In genomic region chr2:174259981-174260380, GRCh38 we compare ENCODE assay signal across 12 cellular contexts. TPM values are rescaled to one million over a fixed set of nuclear protein-coding genes. Genes with fewer than 3 reads are reported as not detected.
A peak's percentile ranks its signal among the peaks of the same experiment; 100 is the strongest.
DNase-seq lines count a peak whose midpoint lies in the region; ATAC-seq, FAIRE-seq and TF ChIP-seq lines count a peak whose summit lies in the region.
"Had no signal": no experiment of that assay in that cellular context is flagged by ENCODE, and none has a peak within 500 bp of the region (broad histone marks: within the 10 kb centered on the region; RNA-seq: fewer than 3 reads in every experiment).

No MANE protein-coding gene starts in this region.

- ATAC-seq in K562 (no peak), right lobe of liver (peak; percentile 31 to 69 (median 58)), HG03457 (IDR thresholded peaks at IDR 0.05; ENCODE audit: unreplicated experiment) (no peak)

- in situ Hi-C loops in K562 (cut with MboI): no loop called here

- H3K9ac ChIP-seq in K562 (ENCODE audit: insufficient read depth in 1 of 2, low read depth in 2 of 2, low read length in 2 of 2): no peak overlapping the region

- WGBS in K562 (ENCODE audit: insufficient coverage, low coverage, missing lambda C conversion rate): 0% methylated on average over 1 of the region's 1 CpG
- WGBS in right lobe of liver (ENCODE audit: insufficient coverage, low coverage, low lambda C conversion rate, missing lambda C conversion rate): 4% methylated on average over 1 of the region's 1 CpG

- DNase-seq in ELR (ENCODE audit: low read depth) (peak; percentile 46), LHCN-M2 (ENCODE audit: low read depth) (peak; percentile 68), K562 (ENCODE audit: extremely low read depth in 1 of 4, low spot score in 3 of 4) (no peak), right lobe of liver (no peak), nucleus accumbens (lab: John Stamatoyannopoulos, UW) (no peak), pons (ENCODE audit: low spot score) (no peak), frontal cortex (ENCODE audit: low spot score in 2 of 2) (no peak)
- DNase-seq: activated CD4-positive, alpha-beta memory T cell treated with anti-CD3 and anti-CD28 coated beads, Interleukin-2, amount 10 ng/mL, durations not matched to agents 7 days and 5 days; NCI-H2107; stimulated activated CD8-positive, alpha-beta memory T cell treated with anti-CD3 and anti-CD28 coated beads, Interleukin-4, amount 100 ng/mL, for 48 hours had no signal

- H3K9me1 ChIP-seq in K562 (ENCODE audit: control insufficient read depth, insufficient read depth, low read length): no peaks in the 10 kb centered on the region

- POLR2A ChIA-PET in K562 (lab: Yijun Ruan, JAX): interaction anchor here (1.2 kb wide), 1 partner anchor 12 kb away, joined by 10 read pairs; the partner anchor contains the start of gene OLA1

- H3K4me2 ChIP-seq in K562 (ENCODE audit: insufficient read depth, low read length): no peak overlapping the region

- H3K9me3 ChIP-seq in K562 (replicated peaks; ENCODE audit: control insufficient read depth, insufficient read depth, low read depth, low read length): no peaks in the 10 kb centered on the region
- no peaks in the 10 kb centered on the region for H3K9me3 ChIP-seq in right lobe of liver
- H3K9me3 ChIP-seq: HAP-1 had no signal

- intact Hi-C loops in K562 (cut with micrococcal nuclease) (no loop called here), right lobe of liver (cut with DNase I) (no loop called here)

- TF ChIP-seq EP300 in K562 (IDR thresholded peaks at IDR 0.05; ENCODE audit: low read length): no peak

- no peaks in the 10 kb centered on the region for H3K4me1 ChIP-seq in K562 (replicated peaks in 1 of 2; ENCODE audit: control insufficient read depth in 2 of 2, insufficient read depth in 2 of 2, low read length in 2 of 2)
- no peaks in the 10 kb centered on the region for H3K4me1 ChIP-seq in right lobe of liver
- H3K4me1 ChIP-seq: HAP-1 had no signal

- TF ChIP-seq CTCF in K562 (IDR thresholded peaks at IDR 0.05 in 2 of 3, conservative IDR thresholded peaks at IDR 0.05 in 1 of 3; ENCODE audit: insufficient read depth in 2 of 3, low read depth in 1 of 3, low read length in 3 of 3) (no peak), right lobe of liver (IDR thresholded peaks at IDR 0.05) (no peak)

- no peak for TF ChIP-seq RAD21 in K562 (CRISPR knock-in tag; conservative IDR thresholded peaks at IDR 0.05 in 1 of 2, IDR thresholded peaks at IDR 0.05 in 1 of 2)

- no peak overlapping the region for H3K27ac ChIP-seq in K562 (ENCODE audit: extremely low read depth, low read depth, low read length)
- no peak overlapping the region for H3K27ac ChIP-seq in right lobe of liver

- no TSS peak for BruUV-seq in K562 (replicated peaks; lab: Mats Ljungman, UMichigan)

- no peaks in the 10 kb centered on the region for H3K79me2 ChIP-seq in K562 (ENCODE audit: control insufficient read depth, insufficient read depth, low read length)

- H4K20me1 ChIP-seq in K562 (replicated peaks; ENCODE audit: control insufficient read depth, insufficient read depth, low read length): no peaks in the 10 kb centered on the region

- H3K27me3 ChIP-seq in K562 (ENCODE audit: control insufficient read depth in 2 of 2, insufficient read depth in 2 of 2, low read length in 2 of 2): peaks cover 0 to 6% of the 10 kb centered on the region in 2 experiments; a peak in 1 of 5 replicates
- H3K27me3 ChIP-seq in right lobe of liver: no peaks in the 10 kb centered on the region

- TF ChIP-seq POLR2A in K562 (conservative IDR thresholded peaks at IDR 0.05) (no peak), right lobe of liver (IDR thresholded peaks at IDR 0.05) (no peak)

- no peaks in the 10 kb centered on the region for H3K36me3 ChIP-seq in K562 (ENCODE audit: control insufficient read depth, insufficient read depth, low read length)
- no peaks in the 10 kb centered on the region for H3K36me3 ChIP-seq in right lobe of liver
- H3K36me3 ChIP-seq: HAP-1 had no signal

- H3K4me3 ChIP-seq in K562: no peak overlapping the region
- no peak overlapping the region for H3K4me3 ChIP-seq in right lobe of liver
- H3K4me3 ChIP-seq: HAP-1 had no signal

- FAIRE-seq in K562 (lab: Jason Lieb, UNC) (no peak), frontal cortex (lab: Jason Lieb, UNC) (no peak)

- CTCF ChIA-PET in K562 (lab: Yijun Ruan, JAX; ENCODE audit: low intra/inter-chr PET ratio): no interaction called here

- no peak overlapping the region for H2AFZ ChIP-seq in K562 (ENCODE audit: low read depth, low read length)

TF ChIP-seq in K562, 482 proteins besides CTCF, POLR2A, EP300 and RAD21:
- TF ChIP-seq CHD2 (IDR thresholded peaks at IDR 0.05; ENCODE audit: low read depth, low read length) (no peak), GATAD2B (IDR thresholded peaks at IDR 0.05; ENCODE audit: borderline replicate concordance) (no peak), NCOA4 (IDR thresholded peaks at IDR 0.05; ENCODE audit: partially characterized antibody) (no peak), ZNF696 (CRISPR knock-in tag; conservative IDR thresholded peaks at IDR 0.05) (no peak), PYGO2 (tag; IDR thresholded peaks at IDR 0.05) (no peak), ZNF512 (tag; IDR thresholded peaks at IDR 0.05) (no peak), SMC3 (conservative IDR thresholded peaks at IDR 0.05; ENCODE audit: insufficient read depth, low read depth, low read length) (no peak), CEBPG (CRISPR knock-in tag; IDR thresholded peaks at IDR 0.05) (no peak), CEBPG (tag; conservative IDR thresholded peaks at IDR 0.05 in 1 of 2, IDR thresholded peaks at IDR 0.05 in 1 of 2) (peak; percentile 77 to 84), HMBOX1 (IDR thresholded peaks at IDR 0.05) (no peak), CEBPB (tag; IDR thresholded peaks at IDR 0.05) (peak; percentile 82)
TF ChIP-seq in K562: peak in this region for 2.

RNA-seq across cellular contexts. Expression of gene OLA1, which starts 11.6 kb away (rescaled TPM):
- total RNA-seq in LHCN-M2 (2014; rRNA removed) (120 and 123 TPM in 2 replicates), K562 (2014; rRNA removed) (196 and 225 TPM in 2 replicates), K562 (2014; rRNA removed; fragmentation: Illumina TruSeq; extraction: Trizol) (264 and 282 TPM in 2 replicates), K562 (2015; rRNA removed; fragmentation: Illumina TruSeq; extraction: Trizol) (205 and 225 TPM in 2 replicates), K562 (2021) (207 and 216 TPM in 2 replicates), right lobe of liver (10 to 100 TPM; 22.2 to 60.8 (median 38.6) TPM), frontal cortex (114 TPM)
- polyA plus RNA-seq in LHCN-M2 (2012): 78.8 TPM
- total RNA-seq in K562 (2011; cell fraction: chromatin; rRNA removed; ENCODE audit: low replicate concordance): 45.3 and 93.0 TPM in 2 replicates
- total RNA-seq in K562 (2011; cell fraction: nucleolus; rRNA removed): 23.7 and 26.2 TPM in 2 replicates
- 50.8 and 59.4 TPM in 2 replicates for total RNA-seq in K562 (2011; cell fraction: nucleoplasm; rRNA removed)
- polyA plus RNA-seq in K562 (2011; rRNA removed) (272 and 334 TPM in 2 replicates), K562 (2014; fragmentation: Illumina TruSeq; extraction: Trizol) (293 and 353 TPM in 2 replicates), K562 (2014; fragmentation: Nextera tagmentation; extraction: Ambion mirVana) (100 to 1,000 TPM; 208 to 222 TPM), K562 (2014; rRNA removed) (270 and 272 TPM in 2 replicates)
- 27.0 and 94.9 TPM in 2 replicates for polyA plus RNA-seq in K562 (2011; cell fraction: cytosol; rRNA removed)
- polyA plus RNA-seq in K562 (2011; cell fraction: nucleus; rRNA removed): 31.0 and 71.1 TPM in 2 replicates
- 242 and 284 TPM in 2 replicates for polyA plus RNA-seq in K562 (2012)
- polyA minus RNA-seq in K562 (2011; rRNA and poly(A)+ RNA removed): 313 and 366 TPM in 2 replicates
- polyA minus RNA-seq in K562 (2011; cell fraction: cytosol; rRNA and poly(A)+ RNA removed): 79.3 and 86.3 TPM in 2 replicates
- 38.4 and 88.7 TPM in 2 replicates for polyA minus RNA-seq in K562 (2011; cell fraction: nucleus; rRNA and poly(A)+ RNA removed)

Comparison
In these comparisons a context has a peak if more than half of its experiments do, and no peak if none do; other contexts are left out.
1. DNase-seq: peak in ELR (single experiment) and LHCN-M2 (single experiment); none in K562 (0 of 4), right lobe of liver (0 of 3), nucleus accumbens (0 of 56), pons (single experiment) and frontal cortex (0 of 2).
2. ATAC-seq: peak in right lobe of liver (4 of 4); none in K562 (single experiment) and HG03457 (single experiment).